ENCODE assay signal across 10 cellular contexts in the genomic region with DNA sequence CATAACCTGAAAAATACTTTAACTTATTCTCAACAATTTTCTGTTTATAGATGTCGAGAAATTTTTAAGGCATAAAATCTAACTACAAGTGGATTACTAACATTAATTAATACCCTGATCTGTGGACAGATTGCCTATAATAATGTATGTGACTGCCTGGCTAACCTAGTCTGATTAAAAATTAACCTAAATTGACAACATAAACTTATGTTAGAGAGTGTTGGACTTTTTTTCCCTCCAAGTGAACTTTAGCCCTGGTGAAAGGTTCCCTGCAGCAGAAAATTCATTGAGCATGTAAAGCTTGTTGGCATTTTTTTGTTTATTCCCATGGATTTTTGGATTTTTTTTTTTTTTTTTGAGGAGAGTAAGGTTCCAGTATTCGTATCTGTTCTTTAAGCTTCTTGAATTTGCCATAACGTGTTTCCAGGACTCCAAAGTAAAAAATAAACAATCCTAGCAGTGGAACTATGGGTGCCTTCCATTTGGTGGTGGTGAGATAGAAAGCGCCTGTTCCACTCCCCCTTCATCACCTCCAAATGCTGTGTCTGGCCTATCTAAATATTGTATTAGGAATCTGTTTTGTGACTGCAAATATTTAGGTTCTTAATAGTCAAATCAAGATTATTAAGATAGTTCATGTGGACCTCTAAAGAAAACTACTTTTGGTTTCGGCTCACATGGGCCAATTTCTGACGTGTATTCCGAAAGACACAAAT. TPM values are rescaled to one million over a fixed set of nuclear protein-coding genes. Genes with fewer than 3 reads are reported as not detected.
DNase-seq lines count a peak whose midpoint lies in the region; ATAC-seq, FAIRE-seq and TF ChIP-seq lines count a peak whose summit lies in the region.
"Had no signal": no experiment of that assay in that cellular context is flagged by ENCODE, and none has a peak within 500 bp of the region (broad histone marks: within the 10 kb centered on the region; RNA-seq: fewer than 3 reads in every experiment).

No MANE protein-coding gene starts in this region.

- H2AFZ ChIP-seq in smooth muscle cell (ENCODE audit: low read depth): no peak overlapping the region

- H3K4me2 ChIP-seq in smooth muscle cell: peak overlapping the region; percentile 96

- peaks cover 49% of the 10 kb centered on the region for H3K4me1 Mint-ChIP-seq in T-helper 1 cell treated with Interleukin-12 subunit alpha and Interleukin-12 subunit beta and Interleukin-4 antibody, amounts not matched to agents 30 μg/mL and 1 μg/mL, for 36 hours (ENCODE audit: low read depth)

- H3K27me3 ChIP-seq in adipocyte (replicated peaks; ENCODE audit: control insufficient read depth, insufficient read depth, low read length) (no peaks in the 10 kb centered on the region), smooth muscle cell (ENCODE audit: low read depth) (no peaks in the 10 kb centered on the region)

- TF ChIP-seq CTCF in smooth muscle cell (IDR thresholded peaks at IDR 0.05; ENCODE audit: borderline replicate concordance, insufficient read depth, poor library complexity, severe bottlenecking): no peak

- ATAC-seq in GM18873 (IDR thresholded peaks at IDR 0.05; ENCODE audit: low FRiP score, unreplicated experiment): no peak

- H3K27ac ChIP-seq in smooth muscle cell (ENCODE audit: low read depth): peak overlapping the region; percentile 93

- FAIRE-seq in islet of Langerhans (lab: Jason Lieb, UNC): peak; percentile 9
- FAIRE-seq: A204.1 had no signal

- no peaks in the 10 kb centered on the region for H3K27me3 Mint-ChIP-seq in T-helper 1 cell treated with Interleukin-12 subunit alpha and Interleukin-12 subunit beta and Interleukin-4 antibody, amounts not matched to agents 30 μg/mL and 1 μg/mL, for 36 hours (ENCODE audit: low read depth)

- peaks cover 29% of the 10 kb centered on the region for H3K4me1 ChIP-seq in adipocyte (ENCODE audit: control insufficient read depth, insufficient read depth, low read length)
- peaks cover 39% of the 10 kb centered on the region for H3K4me1 ChIP-seq in smooth muscle cell (ENCODE audit: low read depth)

- H3F3A ChIP-seq in smooth muscle cell (ENCODE audit: low read depth): peaks cover 36% of the 10 kb centered on the region

- H3K27ac Mint-ChIP-seq in T-helper 1 cell treated with Interleukin-12 subunit alpha and Interleukin-12 subunit beta and Interleukin-4 antibody, amounts not matched to agents 30 μg/mL and 1 μg/mL, for 36 hours: no peak overlapping the region

- H3K36me3 Mint-ChIP-seq in T-helper 1 cell treated with Interleukin-12 subunit alpha and Interleukin-12 subunit beta and Interleukin-4 antibody, amounts not matched to agents 30 μg/mL and 1 μg/mL, for 36 hours (ENCODE audit: low read depth): peaks cover 22% of the 10 kb centered on the region

- H4K20me1 ChIP-seq in smooth muscle cell (ENCODE audit: low read depth): peaks cover 63% of the 10 kb centered on the region

- H3K9ac ChIP-seq in adipocyte (ENCODE audit: low read length) (peak overlapping the region; percentile 93), smooth muscle cell (ENCODE audit: low read depth) (peak overlapping the region; percentile 90)

- WGBS in smooth muscle cell (ENCODE audit: low lambda C conversion rate): 40% methylated on average over 7 of the region's 7 CpGs

- H3K36me3 ChIP-seq in adipocyte (ENCODE audit: control insufficient read depth, insufficient read depth, low read length, severe bottlenecking) (peaks cover 19% of the 10 kb centered on the region), smooth muscle cell (ENCODE audit: low read depth) (peaks cover 18% of the 10 kb centered on the region)

- H3K9me3 Mint-ChIP-seq in T-helper 1 cell treated with Interleukin-12 subunit alpha and Interleukin-12 subunit beta and Interleukin-4 antibody, amounts not matched to agents 30 μg/mL and 1 μg/mL, for 36 hours: no peaks in the 10 kb centered on the region

- H3K9me3 ChIP-seq in adipocyte (ENCODE audit: control insufficient read depth, low read length) (no peaks in the 10 kb centered on the region), smooth muscle cell (replicated peaks; ENCODE audit: low read depth) (no peaks in the 10 kb centered on the region)

- peaks cover 78% of the 10 kb centered on the region for H3K79me2 ChIP-seq in smooth muscle cell (ENCODE audit: low read depth)

- peak overlapping the region; percentile 36 for H3K4me3 Mint-ChIP-seq in T-helper 1 cell treated with Interleukin-12 subunit alpha and Interleukin-12 subunit beta and Interleukin-4 antibody, amounts not matched to agents 30 μg/mL and 1 μg/mL, for 36 hours

- DNase-seq in T-helper 1 cell: no peak
- peak; percentile 53 for DNase-seq in adipocyte (ENCODE audit: low read depth)
- no peak for DNase-seq in smooth muscle cell (lab: John Stamatoyannopoulos, UW; ENCODE audit: unreplicated experiment)
- no peak for DNase-seq in GM19238 (ENCODE audit: insufficient read length, low spot score)
- DNase-seq in HT-29 (ENCODE audit: low spot score): no peak
- DNase-seq: NK-92 treated with Interleukin-12 subunit alpha and Interleukin-12 subunit beta, amount 100 ng/mL, for 24 hours had no signal

- H3K4me3 ChIP-seq in adipocyte (ENCODE audit: low read length) (peak overlapping the region; percentile 97), smooth muscle cell (peak overlapping the region; percentile 95)

RNA-seq across cellular contexts. Expression of a gene that starts 36.1 kb away (rescaled TPM):
- total RNA-seq in smooth muscle cell: 123 and 131 TPM in 2 replicates
- polyA plus RNA-seq in smooth muscle cell: 49.5 and 83.1 TPM in 2 replicates
- total RNA-seq in HT-29 (2014; rRNA removed; shearing (Covaris generic)): 72.8 and 82.1 TPM in 2 replicates

RNA-seq across cellular contexts. Expression of a gene that starts 43.9 kb away (rescaled TPM):
- total RNA-seq in smooth muscle cell: not detected in 2 replicates
- polyA plus RNA-seq in smooth muscle cell: not detected in 2 replicates
- total RNA-seq in HT-29 (2014; rRNA removed; shearing (Covaris generic)): 0.05 and 0.47 TPM in 2 replicates

RNA-seq across cellular contexts. Expression of a gene that starts 50.9 kb away (rescaled TPM):
- total RNA-seq in smooth muscle cell: 15.1 and 24.3 TPM in 2 replicates
- polyA plus RNA-seq in smooth muscle cell: 16.5 and 18.1 TPM in 2 replicates
- 0.71 and 1.7 TPM in 2 replicates for total RNA-seq in HT-29 (2014; rRNA removed; shearing (Covaris generic))
